1 cellular context compared by ENCODE assay signal in the genomic region with DNA sequence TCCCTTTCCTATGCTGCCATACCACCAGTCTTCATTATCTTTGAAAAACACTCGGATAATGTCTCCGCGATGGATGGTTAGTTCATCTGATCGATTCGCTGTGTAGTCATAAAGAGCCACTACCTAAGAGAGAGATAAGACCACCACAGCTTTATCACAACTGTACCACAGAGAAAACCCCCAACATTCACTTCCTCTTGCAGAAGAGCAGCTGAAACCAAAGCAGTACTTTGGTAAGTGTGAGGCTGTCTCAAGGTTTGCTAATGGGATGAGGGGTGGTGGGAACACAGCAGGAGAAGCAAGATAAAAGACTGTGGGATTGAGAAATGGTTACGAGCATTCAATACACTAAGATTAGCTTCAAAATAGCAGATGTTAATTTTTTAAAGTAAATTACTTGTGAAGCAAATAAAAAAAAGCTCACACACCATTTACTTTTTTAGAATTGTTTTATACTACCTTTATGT.
A peak's percentile ranks its signal among the peaks of the same experiment; 100 is the strongest.
TF ChIP-seq lines count a peak whose summit lies in the region.

No MANE protein-coding gene starts in this region.

TF ChIP-seq in K562, 482 proteins besides CTCF, POLR2A, EP300 and RAD21 (continued from another document):
- TF ChIP-seq CUX1 (CRISPR knock-in tag; IDR thresholded peaks at IDR 0.05): peak; percentile 97
- TF ChIP-seq SIX5 (IDR thresholded peaks at IDR 0.05; ENCODE audit: borderline replicate concordance in 1 of 2, insufficient read depth in 1 of 2, low read depth in 1 of 2, low read length in 2 of 2): no peak
- peak; percentile 97 for TF ChIP-seq LCOR (CRISPR knock-in tag; IDR thresholded peaks at IDR 0.05)
- peak; percentile 77 for TF ChIP-seq PKNOX1 (IDR thresholded peaks at IDR 0.05)
- TF ChIP-seq RBBP5 (IDR thresholded peaks at IDR 0.05; ENCODE audit: borderline replicate concordance, insufficient read depth, low read length, poor library complexity, severe bottlenecking): no peak
- TF ChIP-seq SRF (CRISPR knock-in tag; IDR thresholded peaks at IDR 0.05): no peak; a peak in 1 of 4 replicates
- TF ChIP-seq FUS (optimal IDR thresholded peaks at IDR 0.05; ENCODE audit: low read depth, low read length): no peak
- no peak for TF ChIP-seq TRIM25 (IDR thresholded peaks at IDR 0.05; ENCODE audit: borderline replicate concordance)
- TF ChIP-seq, protein P1, sequence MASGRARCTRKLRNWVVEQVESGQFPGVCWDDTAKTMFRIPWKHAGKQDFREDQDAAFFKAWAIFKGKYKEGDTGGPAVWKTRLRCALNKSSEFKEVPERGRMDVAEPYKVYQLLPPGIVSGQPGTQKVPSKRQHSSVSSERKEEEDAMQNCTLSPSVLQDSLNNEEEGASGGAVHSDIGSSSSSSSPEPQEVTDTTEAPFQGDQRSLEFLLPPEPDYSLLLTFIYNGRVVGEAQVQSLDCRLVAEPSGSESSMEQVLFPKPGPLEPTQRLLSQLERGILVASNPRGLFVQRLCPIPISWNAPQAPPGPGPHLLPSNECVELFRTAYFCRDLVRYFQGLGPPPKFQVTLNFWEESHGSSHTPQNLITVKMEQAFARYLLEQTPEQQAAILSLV (tag; IDR thresholded peaks at IDR 0.05): peak; percentile 75
- TF ChIP-seq, protein P2, sequence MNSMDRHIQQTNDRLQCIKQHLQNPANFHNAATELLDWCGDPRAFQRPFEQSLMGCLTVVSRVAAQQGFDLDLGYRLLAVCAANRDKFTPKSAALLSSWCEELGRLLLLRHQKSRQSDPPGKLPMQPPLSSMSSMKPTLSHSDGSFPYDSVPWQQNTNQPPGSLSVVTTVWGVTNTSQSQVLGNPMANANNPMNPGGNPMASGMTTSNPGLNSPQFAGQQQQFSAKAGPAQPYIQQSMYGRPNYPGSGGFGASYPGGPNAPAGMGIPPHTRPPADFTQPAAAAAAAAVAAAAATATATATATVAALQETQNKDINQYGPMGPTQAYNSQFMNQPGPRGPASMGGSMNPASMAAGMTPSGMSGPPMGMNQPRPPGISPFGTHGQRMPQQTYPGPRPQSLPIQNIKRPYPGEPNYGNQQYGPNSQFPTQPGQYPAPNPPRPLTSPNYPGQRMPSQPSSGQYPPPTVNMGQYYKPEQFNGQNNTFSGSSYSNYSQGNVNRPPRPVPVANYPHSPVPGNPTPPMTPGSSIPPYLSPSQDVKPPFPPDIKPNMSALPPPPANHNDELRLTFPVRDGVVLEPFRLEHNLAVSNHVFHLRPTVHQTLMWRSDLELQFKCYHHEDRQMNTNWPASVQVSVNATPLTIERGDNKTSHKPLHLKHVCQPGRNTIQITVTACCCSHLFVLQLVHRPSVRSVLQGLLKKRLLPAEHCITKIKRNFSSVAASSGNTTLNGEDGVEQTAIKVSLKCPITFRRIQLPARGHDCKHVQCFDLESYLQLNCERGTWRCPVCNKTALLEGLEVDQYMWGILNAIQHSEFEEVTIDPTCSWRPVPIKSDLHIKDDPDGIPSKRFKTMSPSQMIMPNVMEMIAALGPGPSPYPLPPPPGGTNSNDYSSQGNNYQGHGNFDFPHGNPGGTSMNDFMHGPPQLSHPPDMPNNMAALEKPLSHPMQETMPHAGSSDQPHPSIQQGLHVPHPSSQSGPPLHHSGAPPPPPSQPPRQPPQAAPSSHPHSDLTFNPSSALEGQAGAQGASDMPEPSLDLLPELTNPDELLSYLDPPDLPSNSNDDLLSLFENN (IDR thresholded peaks at IDR 0.05; ENCODE audit: low read depth in 2 of 2, low read length in 2 of 2): peak in 1 of 2 experiments; percentile 100; a peak in 2 of 4 replicates
- TF ChIP-seq ZNF239 (CRISPR knock-in tag; IDR thresholded peaks at IDR 0.05): peak; percentile 74
- no peak for TF ChIP-seq SLC30A9 (CRISPR knock-in tag; IDR thresholded peaks at IDR 0.05)
- TF ChIP-seq ZFP30 (CRISPR knock-in tag; IDR thresholded peaks at IDR 0.05; ENCODE audit: borderline replicate concordance): no peak
- TF ChIP-seq SMARCE1 (IDR thresholded peaks at IDR 0.05): peak; percentile 100
- no peak for TF ChIP-seq KAT2B (IDR thresholded peaks at IDR 0.05; ENCODE audit: low read depth, low read length)
- TF ChIP-seq BRF1 (IDR thresholded peaks at IDR 0.05; ENCODE audit: borderline replicate concordance, extremely low read depth, insufficient read length): no peak
- TF ChIP-seq POLR2AphosphoS2 (IDR thresholded peaks at IDR 0.05; ENCODE audit: low read length): no peak
- no peak for TF ChIP-seq NFYB (IDR thresholded peaks at IDR 0.05; ENCODE audit: extremely low read depth, insufficient read length)
- peak; percentile 100 for TF ChIP-seq PML (IDR thresholded peaks at IDR 0.05; ENCODE audit: low read length)
- no peak for TF ChIP-seq MXD1 (CRISPR knock-in tag; IDR thresholded peaks at IDR 0.05; ENCODE audit: borderline replicate concordance, poor library complexity, severe bottlenecking)
- TF ChIP-seq ZNF282 (CRISPR knock-in tag; IDR thresholded peaks at IDR 0.05): no peak
